In genomic region chr5:129972774-129973173, GRCh38 we compare ENCODE assay signal across 21 cellular contexts.
"Had no signal": no experiment of that assay in that cellular context is flagged by ENCODE, and none has a peak within 500 bp of the region (broad histone marks: within the 10 kb centered on the region; RNA-seq: fewer than 3 reads in every experiment).

No MANE protein-coding gene starts in this region.

- DNase-seq: activated CD4-positive, alpha-beta memory T cell treated with anti-CD3 and anti-CD28 coated beads, Interleukin-2, amount 10 ng/mL, durations not matched to agents 7 days and 5 days; activated CD4-positive, alpha-beta T cell treated with anti-CD3 and anti-CD28 coated beads for 1 hour; activated CD4-positive, alpha-beta T cell treated with anti-CD3 and anti-CD28 coated beads, Interleukin-2, amount 10 ng/mL, durations not matched to agents 7 days and 5 days; activated naive CD8-positive, alpha-beta T cell treated with anti-CD3 and anti-CD28 coated beads, Interleukin-2, amount 50 U/mL, for 24 hours; activated T-cell treated with anti-CD3 and anti-CD28 coated beads, Interleukin-2, amount 50 U/mL, for 4 hours; anterior cingulate cortex; dermis blood vessel endothelial cell; effector CD4-positive, alpha-beta T cell; esophagus squamous epithelium; islet precursor cell; left ventricle myocardium superior; naive thymus-derived CD4-positive, alpha-beta T cell; posterior cingulate gyrus; right cardiac atrium; stimulated activated CD4-positive, alpha-beta T cell treated with anti-CD3 and anti-CD28 coated beads, Interleukin-2, amount 100 ng/mL, for 48 hours; stimulated activated naive CD4-positive, alpha-beta T cell treated with Interleukin-2 at 50 U/mL for 16 hours; T-helper 17 cell had no signal

- H3K27me3 ChIP-seq: esophagus squamous epithelium, gastroesophageal sphincter, hepatocyte had no signal

- H3K27ac ChIP-seq: esophagus squamous epithelium, gastroesophageal sphincter, hepatocyte had no signal

- H3K4me3 ChIP-seq: esophagus squamous epithelium, gastroesophageal sphincter, hepatocyte had no signal

- H3K4me2 ChIP-seq: hepatocyte had no signal

- H2AFZ ChIP-seq: hepatocyte had no signal

- H3K36me3 ChIP-seq: esophagus squamous epithelium, gastroesophageal sphincter had no signal

- ATAC-seq: activated naive CD8-positive, alpha-beta T cell treated with anti-CD3 and anti-CD28 coated beads, Interleukin-2, amount 50 U/mL, for 24 hours; activated T-cell treated with anti-CD3 and anti-CD28 coated beads, Interleukin-2, amount 50 U/mL, for 4 hours; activated T-helper 17 cell treated with anti-CD3 and anti-CD28 coated beads, Interleukin-2, amount 50 U/mL, for 72 hours; gastroesophageal sphincter; left ventricle myocardium superior; naive thymus-derived CD4-positive, alpha-beta T cell; right cardiac atrium; T-helper 17 cell; WTC11 had no signal

- H3K4me1 ChIP-seq: esophagus squamous epithelium, gastroesophageal sphincter had no signal

- H3K9me3 ChIP-seq: esophagus squamous epithelium, gastroesophageal sphincter had no signal
